In the genomic region with DNA sequence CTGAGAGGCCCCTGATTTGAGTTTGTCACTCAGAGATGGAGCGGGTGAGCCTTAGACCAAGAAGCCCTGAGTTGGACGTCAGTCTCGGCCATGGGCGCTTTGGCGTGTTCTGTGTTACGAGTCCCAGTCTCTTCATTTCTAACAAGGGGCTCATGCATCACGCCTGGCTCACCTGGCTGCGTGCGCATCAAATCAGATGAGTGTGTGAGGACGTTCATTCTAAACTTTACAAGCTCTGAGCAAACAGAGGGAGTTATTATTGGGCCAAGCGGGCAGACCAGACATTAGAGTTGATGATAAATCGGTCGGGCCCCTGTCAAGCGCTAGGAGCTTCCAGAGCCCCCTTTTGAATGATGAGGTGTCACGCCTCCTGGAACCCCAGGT, we compare ENCODE assay signal across 12 cellular contexts.
DNase-seq lines count a peak whose midpoint lies in the region; ATAC-seq and TF ChIP-seq lines count a peak whose summit lies in the region.
"Had no signal": no experiment of that assay in that cellular context is flagged by ENCODE, and none has a peak within 500 bp of the region (broad histone marks: within the 10 kb centered on the region; RNA-seq: fewer than 3 reads in every experiment).

No MANE protein-coding gene starts in this region.

- no peaks in the 10 kb centered on the region for H3K9me3 ChIP-seq in Caco-2
- H3K9me3 ChIP-seq in mammary epithelial cell (replicated peaks; ENCODE audit: insufficient read depth, low read length) = no peaks in the 10 kb centered on the region
- H3K9me3 ChIP-seq in neuronal stem cell (replicated peaks in 1 of 2; ENCODE audit: control insufficient read depth in 2 of 2, insufficient read depth in 1 of 2, low read depth in 1 of 2, low read length in 2 of 2) = no peaks in the 10 kb centered on the region
- H3K9me3 ChIP-seq in Karpas-422 (ENCODE audit: low read length) = no peaks in the 10 kb centered on the region
- no peaks in the 10 kb centered on the region for H3K9me3 ChIP-seq in WERI-Rb-1 (ENCODE audit: severe bottlenecking)
- H3K9me3 ChIP-seq in naive thymus-derived CD4-positive, alpha-beta T cell (ENCODE audit: control insufficient read depth in 2 of 3, low read length in 3 of 3) = no peaks in the 10 kb centered on the region

- no peaks in the 10 kb centered on the region for H3K27me3 Mint-ChIP-seq in Caco-2 (ENCODE audit: insufficient read depth, unreplicated experiment)
- peaks cover 6 to 22% (median 10%) of the 10 kb centered on the region in 5 donors for H3K27me3 Mint-ChIP-seq in naive thymus-derived CD4-positive, alpha-beta T cell

- DNase-seq in Caco-2 (peak; percentile 43 to 73), NCI-H146 treated with DMSO at 0.1 percent for 48 hours (lab: John Stamatoyannopoulos, UW; ENCODE audit: unreplicated experiment) (peak; percentile 79), mammary epithelial cell (no peak), neuronal stem cell (ENCODE audit: low spot score) (no peak), Karpas-422 (no peak), WERI-Rb-1 (no peak)
- no peak for DNase-seq in naive thymus-derived CD4-positive, alpha-beta T cell
- DNase-seq: activated CD4-positive, alpha-beta T cell treated with anti-CD3 and anti-CD28 coated beads, Interleukin-2, amount 10 ng/mL, durations not matched to agents 7 days and 5 days; activated effector memory CD4-positive, alpha-beta T cell treated with Interleukin-2 at 50 U/mL for 16 hours; T-helper 1 cell had no signal

- no peaks in the 10 kb centered on the region for H3K27me3 ChIP-seq in Caco-2 (replicated peaks; ENCODE audit: control insufficient read depth, insufficient read depth, low read length)
- no peaks in the 10 kb centered on the region for H3K27me3 ChIP-seq in mammary epithelial cell (ENCODE audit: insufficient read depth, low read length)
- no peaks in the 10 kb centered on the region for H3K27me3 ChIP-seq in neuronal stem cell (ENCODE audit: control insufficient read depth in 3 of 3, insufficient read depth in 3 of 3, low read depth in 1 of 3, low read length in 3 of 3)
- H3K27me3 ChIP-seq in Karpas-422 (ENCODE audit: low read length) = no peaks in the 10 kb centered on the region
- no peaks in the 10 kb centered on the region for H3K27me3 ChIP-seq in WERI-Rb-1 (ENCODE audit: insufficient read depth, low read depth, severe bottlenecking)
- no peaks in the 10 kb centered on the region for H3K27me3 ChIP-seq in naive thymus-derived CD4-positive, alpha-beta T cell (ENCODE audit: control insufficient read depth in 2 of 2, insufficient read depth in 2 of 2, low read length in 2 of 2)

- TF ChIP-seq CTCF in Caco-2 (IDR thresholded peaks at IDR 0.05; ENCODE audit: insufficient read depth in 1 of 2, low read depth in 1 of 2, low read length in 1 of 2, severe bottlenecking in 1 of 2, unreplicated experiment in 1 of 2) (no peak), mammary epithelial cell (conservative IDR thresholded peaks at IDR 0.05 in 1 of 2, IDR thresholded peaks at IDR 0.05 in 1 of 2; ENCODE audit: extremely low read depth in 1 of 2, insufficient read depth in 1 of 2, low read depth in 1 of 2, low read length in 2 of 2) (no peak), WERI-Rb-1 (IDR thresholded peaks at IDR 0.05; ENCODE audit: low read depth, low read length) (no peak)

- peak overlapping the region; percentile 69 for H3K4me3 Mint-ChIP-seq in Caco-2 (ENCODE audit: unreplicated experiment)
- H3K4me3 Mint-ChIP-seq in naive thymus-derived CD4-positive, alpha-beta T cell = no peak overlapping the region
- H3K4me3 Mint-ChIP-seq: activated CD4-positive, alpha-beta T cell treated with anti-CD3 and anti-CD28 coated beads, Interleukin-2, amount 10 ng/mL, durations not matched to agents 7 days and 5 days; nephron progenitor cell had no signal

- H3K79me1 ChIP-seq in neuronal stem cell (ENCODE audit: low read depth, low read length) = no peaks in the 10 kb centered on the region

- peak overlapping the region; percentile 99 for H3K27ac Mint-ChIP-seq in Caco-2 (ENCODE audit: unreplicated experiment)
- H3K27ac Mint-ChIP-seq in naive thymus-derived CD4-positive, alpha-beta T cell = no peak overlapping the region
- H3K27ac Mint-ChIP-seq: activated CD4-positive, alpha-beta T cell treated with anti-CD3 and anti-CD28 coated beads, Interleukin-2, amount 10 ng/mL, durations not matched to agents 7 days and 5 days had no signal

- H4K20me1 ChIP-seq in mammary epithelial cell (ENCODE audit: insufficient read depth, low read length) (no peaks in the 10 kb centered on the region), Karpas-422 (ENCODE audit: insufficient read depth, low read depth, low read length) (no peaks in the 10 kb centered on the region)

- intact Hi-C loops in Caco-2 (cut with micrococcal nuclease; ENCODE audit: unreplicated experiment) = loop anchor here (10.0 kb wide), 1 partner anchor 69 kb away; no protein-coding TSS in a partner anchor
- intact Hi-C loops in mammary epithelial cell (cut with micrococcal nuclease) = no loop called here
- intact Hi-C loops in naive thymus-derived CD4-positive, alpha-beta T cell (cut with micrococcal nuclease) = no loop called here

- H3K36me3 Mint-ChIP-seq in Caco-2 (ENCODE audit: insufficient read depth, unreplicated experiment) = peaks cover 15% of the 10 kb centered on the region
- no peaks in the 10 kb centered on the region for H3K36me3 Mint-ChIP-seq in naive thymus-derived CD4-positive, alpha-beta T cell

- no peaks in the 10 kb centered on the region for H3K9me2 ChIP-seq in Karpas-422 (replicated peaks; ENCODE audit: insufficient read depth, low read length)

- H3K4me3 ChIP-seq in Caco-2 (ENCODE audit: low read depth, low read length) (no peak overlapping the region), mammary epithelial cell (replicated peaks in 1 of 3; ENCODE audit: insufficient read depth in 1 of 3, low read depth in 2 of 3, low read length in 3 of 3) (no peak overlapping the region), neuronal stem cell (ENCODE audit: low read length in 2 of 2) (no peak overlapping the region), Karpas-422 (ENCODE audit: low read length) (no peak overlapping the region), WERI-Rb-1 (ENCODE audit: low read depth, low read length) (no peak overlapping the region)
- no peak overlapping the region for H3K4me3 ChIP-seq in naive thymus-derived CD4-positive, alpha-beta T cell (ENCODE audit: low read length)

- H3K79me2 ChIP-seq in mammary epithelial cell (ENCODE audit: insufficient read depth, low read length) (no peaks in the 10 kb centered on the region), Karpas-422 (ENCODE audit: low read length) (no peaks in the 10 kb centered on the region)

- no peak overlapping the region for H3K18ac ChIP-seq in neuronal stem cell (ENCODE audit: low read length)

- BruUV-seq in Caco-2 (replicated peaks; lab: Mats Ljungman, UMichigan) = no TSS peak
- BruUV-seq in mammary epithelial cell (replicated peaks; lab: Mats Ljungman, UMichigan) = no TSS peak

- POLR2A ChIA-PET in Caco-2 (lab: Charles Lee) = interaction anchor here (0.6 to 2.1 kb wide), 6 partner anchors 12 to 132 kb away, joined by 3 to 12 read pairs (median 6); no protein-coding TSS in a partner anchor
- POLR2A ChIA-PET in naive thymus-derived CD4-positive, alpha-beta T cell (lab: Charles Lee) = no interaction called here

- H3K4ac ChIP-seq in neuronal stem cell (ENCODE audit: low read length) = no peak overlapping the region

- H3K4me2 ChIP-seq in mammary epithelial cell (ENCODE audit: insufficient read depth, low read depth, low read length) (no peak overlapping the region), neuronal stem cell (ENCODE audit: insufficient read depth, low read length, poor library complexity, severe bottlenecking) (no peak overlapping the region), Karpas-422 (ENCODE audit: low read depth, low read length, poor library complexity, severe bottlenecking) (no peak overlapping the region)

- H3K36me3 ChIP-seq in Caco-2 (ENCODE audit: control insufficient read depth, insufficient read depth, low read length) (no peaks in the 10 kb centered on the region), mammary epithelial cell (ENCODE audit: insufficient read depth, low read length) (no peaks in the 10 kb centered on the region), neuronal stem cell (replicated peaks in 1 of 2; ENCODE audit: control insufficient read depth in 2 of 2, insufficient read depth in 2 of 2, low read length in 2 of 2) (no peaks in the 10 kb centered on the region), Karpas-422 (ENCODE audit: insufficient read depth, low read length) (no peaks in the 10 kb centered on the region), WERI-Rb-1 (no peaks in the 10 kb centered on the region)
- H3K36me3 ChIP-seq in naive thymus-derived CD4-positive, alpha-beta T cell (ENCODE audit: control insufficient read depth in 2 of 3, insufficient read depth in 3 of 3, low read length in 3 of 3) = no peaks in the 10 kb centered on the region

- peaks cover 40% of the 10 kb centered on the region for H3K4me1 Mint-ChIP-seq in Caco-2 (ENCODE audit: low read depth, unreplicated experiment)
- peaks cover 0 to 6% (median 2%) of the 10 kb centered on the region in 7 donors for H3K4me1 Mint-ChIP-seq in naive thymus-derived CD4-positive, alpha-beta T cell
- H3K4me1 Mint-ChIP-seq: activated CD4-positive, alpha-beta T cell treated with anti-CD3 and anti-CD28 coated beads, Interleukin-2, amount 10 ng/mL, durations not matched to agents 7 days and 5 days had no signal

- H2BK120ac ChIP-seq in neuronal stem cell (ENCODE audit: low read depth, low read length) = no peak overlapping the region

- H4K8ac ChIP-seq in neuronal stem cell (ENCODE audit: low read depth, low read length) = no peak overlapping the region

- no peak overlapping the region for H3K23ac ChIP-seq in neuronal stem cell (ENCODE audit: low read depth, low read length, poor library complexity)

- no peak overlapping the region for H2BK12ac ChIP-seq in neuronal stem cell (ENCODE audit: low read length)

- WGBS in mammary epithelial cell (ENCODE audit: low coverage, missing lambda C conversion rate) = 57% methylated on average over 15 of the region's 15 CpGs
- WGBS in neuronal stem cell (ENCODE audit: extremely low coverage in 2 of 2, insufficient read length in 2 of 2, insufficient replicate concordance in 1 of 2), 2 donors = no CpG with 5 or more reads among the region's 15 CpGs

- H3K9me3 Mint-ChIP-seq in Caco-2 (ENCODE audit: unreplicated experiment) = no peaks in the 10 kb centered on the region
- H3K9me3 Mint-ChIP-seq in naive thymus-derived CD4-positive, alpha-beta T cell = no peaks in the 10 kb centered on the region
- H3K9me3 Mint-ChIP-seq: activated CD4-positive, alpha-beta T cell treated with anti-CD3 and anti-CD28 coated beads, Interleukin-2, amount 10 ng/mL, durations not matched to agents 7 days and 5 days; nephron progenitor cell had no signal

- H2AFZ ChIP-seq in mammary epithelial cell (ENCODE audit: low read depth, low read length) (peak overlapping the region; percentile 67), neuronal stem cell (ENCODE audit: low read length) (peak overlapping the region; percentile 73), Karpas-422 (ENCODE audit: low read length) (no peak overlapping the region)

- H3K4me1 ChIP-seq in Caco-2 (peaks cover 98% of the 10 kb centered on the region), mammary epithelial cell (ENCODE audit: insufficient read depth, low read length) (peaks cover 25% of the 10 kb centered on the region), neuronal stem cell (ENCODE audit: control insufficient read depth in 2 of 2, insufficient read depth in 1 of 2, low read depth in 1 of 2, low read length in 2 of 2) (peaks cover 32 to 41% of the 10 kb centered on the region in 2 donors), Karpas-422 (ENCODE audit: low read length) (no peaks in the 10 kb centered on the region)
- H3K4me1 ChIP-seq in naive thymus-derived CD4-positive, alpha-beta T cell (ENCODE audit: control insufficient read depth in 2 of 2, insufficient read depth in 2 of 2, low read length in 2 of 2) = no peaks in the 10 kb centered on the region

- dilution Hi-C loops in mammary epithelial cell (cut with HindIII; ENCODE audit: low sequenced_read_pairs) = no loop called here

- no peak overlapping the region for H2BK15ac ChIP-seq in neuronal stem cell (ENCODE audit: low read length)

- H3K14ac ChIP-seq in neuronal stem cell (ENCODE audit: low read length) = no peak overlapping the region

- no peak overlapping the region for H2AK5ac ChIP-seq in neuronal stem cell (ENCODE audit: low read depth, low read length)

- no peak for ATAC-seq in HG03442 (IDR thresholded peaks at IDR 0.05; ENCODE audit: unreplicated experiment)
- ATAC-seq in naive thymus-derived CD4-positive, alpha-beta T cell = no peak

- H4K91ac ChIP-seq in neuronal stem cell (ENCODE audit: low read depth, low read length, poor library complexity) = no peak overlapping the region

- CTCF ChIA-PET in Caco-2 (lab: Charles Lee) (interaction anchor here (0.7 to 3.2 kb wide), 6 partner anchors 12 to 244 kb away, joined by 3 to 21 read pairs (median 4); no protein-coding TSS in a partner anchor), mammary epithelial cell (lab: Charles Lee; ENCODE audit: low non-redundant PET) (interaction anchor here (0.6 kb wide), 1 partner anchor 132 kb away, joined by 4 read pairs; no protein-coding TSS in a partner anchor)
- CTCF ChIA-PET in naive thymus-derived CD4-positive, alpha-beta T cell (lab: Charles Lee) = no interaction called here

- H3K9ac ChIP-seq in mammary epithelial cell (ENCODE audit: insufficient read depth, low read length) (no peak overlapping the region), neuronal stem cell (ENCODE audit: low read depth, low read length, poor library complexity) (no peak overlapping the region), Karpas-422 (ENCODE audit: low read length) (no peak overlapping the region)

- in situ Hi-C loops in mammary epithelial cell (cut with MboI; ENCODE audit: low sequenced_read_pairs in 2 of 2) = no loop called here

- no peak overlapping the region for H2BK5ac ChIP-seq in neuronal stem cell (ENCODE audit: low read length)

- H3K27ac ChIP-seq in mammary epithelial cell (ENCODE audit: insufficient read depth, low read depth, low read length) = no peak overlapping the region
- H3K27ac ChIP-seq in neuronal stem cell (replicated peaks; ENCODE audit: low read length) = no peak overlapping the region
- H3K27ac ChIP-seq in Karpas-422 (ENCODE audit: low read length) = no peak overlapping the region
- H3K27ac ChIP-seq in WERI-Rb-1 = no peak overlapping the region
- no peak overlapping the region for H3K27ac ChIP-seq in naive thymus-derived CD4-positive, alpha-beta T cell (ENCODE audit: low read depth, low read length)

Comparison
In these comparisons a context has a peak if more than half of its experiments do, and no peak if none do; other contexts are left out.
1. DNase-seq: peak in Caco-2 (2 of 2) and NCI-H146 treated with DMSO at 0.1 percent for 48 hours (single experiment); none in mammary epithelial cell (single experiment), neuronal stem cell (single experiment), Karpas-422 (single experiment), WERI-Rb-1 (single experiment) and naive thymus-derived CD4-positive, alpha-beta T cell (0 of 9).